In genomic region chr17:58083491-58084316, GRCh38 we compare ENCODE assay signal across 8 cellular contexts. TPM values are rescaled to one million over a fixed set of nuclear protein-coding genes. Genes with fewer than 3 reads are reported as not detected.
DNase-seq lines count a peak whose midpoint lies in the region; ATAC-seq and TF ChIP-seq lines count a peak whose summit lies in the region.

No MANE protein-coding gene starts in this region.

- H3K9me3 Mint-ChIP-seq in chondrocyte (ENCODE audit: low read depth) = no peaks in the 10 kb centered on the region

- peaks cover 18% of the 10 kb centered on the region for H3K4me1 Mint-ChIP-seq in chondrocyte (ENCODE audit: low read depth)

- H3K36me3 Mint-ChIP-seq in chondrocyte (ENCODE audit: low read depth) = peaks cover 7% of the 10 kb centered on the region

- H3K4me3 ChIP-seq in left lung = peak overlapping the region; percentile 96 to 97

- peak overlapping the region; percentile 88 to 92 for H3K27ac ChIP-seq in left lung

- DNase-seq in GM03348 (ENCODE audit: low spot score) (peak; percentile 88), chondrocyte (ENCODE audit: low spot score) (no peak), left lung (peak; percentile 65 to 90), GOT3 (lab: John Stamatoyannopoulos, UW) (no peak)
- peak; percentile 71 for DNase-seq in stimulated activated CD4-positive, alpha-beta T cell treated with anti-CD3 and anti-CD28 coated beads, Interleukin-4, amount 100 ng/mL, for 1 hour

- peak overlapping the region; percentile 80 for H3K4me3 Mint-ChIP-seq in chondrocyte (ENCODE audit: unreplicated experiment)

- no peaks in the 10 kb centered on the region for H3K27me3 ChIP-seq in left lung

- ATAC-seq in GM21737 (IDR thresholded peaks at IDR 0.05; ENCODE audit: unreplicated experiment) (peak; percentile 54), left lung (peak; percentile 74)
- peak; percentile 65 to 74 for ATAC-seq in activated CD4-positive, CD25-positive, alpha-beta regulatory T cell treated with anti-CD3 and anti-CD28 coated beads, Interleukin-2, amount 50 U/mL, for 24 hours

- intact Hi-C loops in left lung (cut with DNase I) = loop anchor here in 1 of 2 donors (10.0 kb wide), 1 partner anchor 79 kb away; the partner anchor contains the start of gene SRSF1

- H3K27me3 Mint-ChIP-seq in chondrocyte (ENCODE audit: low read depth) = peaks cover 14% of the 10 kb centered on the region

- H3K27ac Mint-ChIP-seq in chondrocyte (ENCODE audit: unreplicated experiment) = no peak overlapping the region

- 0 out of 2 replicates have a peak, but pooled peaks have one; percentile 8 for TF ChIP-seq CTCF in LNCAP (IDR thresholded peaks at IDR 0.05)
- no peak for TF ChIP-seq CTCF in chondrocyte (IDR thresholded peaks at IDR 0.05)
- no peak for TF ChIP-seq CTCF in left lung (IDR thresholded peaks at IDR 0.05)

- no peaks in the 10 kb centered on the region for H3K9me3 ChIP-seq in left lung

- peaks cover 0 to 22% of the 10 kb centered on the region in 2 donors for H3K36me3 ChIP-seq in left lung

- peaks cover 9 to 35% of the 10 kb centered on the region in 2 donors for H3K4me1 ChIP-seq in left lung

RNA-seq across cellular contexts. Expression of gene DYNLL2, which starts 0.5 kb away (rescaled TPM):
- total RNA-seq in chondrocyte = 15.7 to 17.1 TPM (median 16.0 TPM) in 3 replicates
- total RNA-seq in left lung = 10 to 100 TPM; 36.3 to 38.2 TPM

Comparison
In these comparisons a context has a peak if more than half of its experiments do, and no peak if none do; other contexts are left out.
1. DNase-seq: peak in GM03348 (single experiment), left lung (2 of 2) and stimulated activated CD4-positive, alpha-beta T cell treated with anti-CD3 and anti-CD28 coated beads, Interleukin-4, amount 100 ng/mL, for 1 hour (single experiment); none in chondrocyte (single experiment) and GOT3 (single experiment).
2. Peak in every context shown above with its lines, with median percentiles within 50 percentile points of each other: ATAC-seq.